ENCODE assay signal across 1 cellular context in genomic region chr7:100675581-100676350, GRCh38.
A peak's percentile ranks its signal among the peaks of the same experiment; 100 is the strongest.
TF ChIP-seq lines count a peak whose summit lies in the region.

No MANE protein-coding gene starts in this region.

TF ChIP-seq in K562, 482 proteins besides CTCF, POLR2A, EP300 and RAD21 (continued from another document and continues in another):
- TF ChIP-seq ZHX1 (conservative IDR thresholded peaks at IDR 0.05; ENCODE audit: low read length), result no peak
- no peak for TF ChIP-seq CREB3 (tag; conservative IDR thresholded peaks at IDR 0.05; ENCODE audit: low read depth)
- no peak; the same call in 1 of the 2 replicates for TF ChIP-seq ZFPM2 (CRISPR knock-in tag; IDR thresholded peaks at IDR 0.05)
- no peak for TF ChIP-seq PRPF4 (IDR thresholded peaks at IDR 0.05; ENCODE audit: insufficient read depth, low read depth, low read length, poor library complexity, severe bottlenecking)
- no peak for TF ChIP-seq ZNF778 (CRISPR knock-in tag; IDR thresholded peaks at IDR 0.05)
- TF ChIP-seq TCF7L2 (IDR thresholded peaks at IDR 0.05; ENCODE audit: low read depth, low read length), result no peak
- no peak for TF ChIP-seq KLF16 (IDR thresholded peaks at IDR 0.05)
- TF ChIP-seq NKRF (IDR thresholded peaks at IDR 0.05; ENCODE audit: borderline replicate concordance), result no peak
- no peak for TF ChIP-seq ZNF75A (CRISPR knock-in tag; IDR thresholded peaks at IDR 0.05)
- no peak for TF ChIP-seq ZNF121 (CRISPR knock-in tag; conservative IDR thresholded peaks at IDR 0.05)
- no peak for TF ChIP-seq ILK (tag; IDR thresholded peaks at IDR 0.05; ENCODE audit: borderline replicate concordance, low read depth)
- no peak for TF ChIP-seq SUPT5H (IDR thresholded peaks at IDR 0.05)
- TF ChIP-seq SMAD3 (CRISPR knock-in tag; conservative IDR thresholded peaks at IDR 0.05), result no peak
- TF ChIP-seq GATA2 (CRISPR knock-in tag; IDR thresholded peaks at IDR 0.05), result no peak
- no peak for TF ChIP-seq POLR3A (IDR thresholded peaks at IDR 0.05; ENCODE audit: borderline replicate concordance, extremely low read depth, insufficient read depth, insufficient read length)
- no peak for TF ChIP-seq RREB1 (CRISPR knock-in tag; IDR thresholded peaks at IDR 0.05)
- no peak for TF ChIP-seq ZNF444 (CRISPR knock-in tag; IDR thresholded peaks at IDR 0.05)
- no peak for TF ChIP-seq SMARCA5 (IDR thresholded peaks at IDR 0.05)
- TF ChIP-seq ETV6 (IDR thresholded peaks at IDR 0.05; ENCODE audit: borderline replicate concordance in 1 of 2, low read depth in 2 of 2, low read length in 1 of 2), result peak; percentile 95 to 98
- TF ChIP-seq ETV6 (CRISPR knock-in tag; IDR thresholded peaks at IDR 0.05; ENCODE audit: borderline replicate concordance), result no peak
- no peak for TF ChIP-seq ZNF277 (CRISPR knock-in tag; IDR thresholded peaks at IDR 0.05; ENCODE audit: borderline replicate concordance)
- TF ChIP-seq SMAD4 (CRISPR knock-in tag; conservative IDR thresholded peaks at IDR 0.05), result no peak
- TF ChIP-seq SPI1 (IDR thresholded peaks at IDR 0.05; ENCODE audit: borderline replicate concordance, low read depth, low read length), result peak; percentile 90
- TF ChIP-seq MTA1 (IDR thresholded peaks at IDR 0.05; ENCODE audit: borderline replicate concordance), result no peak
- TF ChIP-seq HMGN3 (IDR thresholded peaks at IDR 0.05; ENCODE audit: borderline replicate concordance, extremely low read depth, insufficient read length, low read depth, low read length), result peak; percentile 43
- TF ChIP-seq HDAC3 (IDR thresholded peaks at IDR 0.05; ENCODE audit: borderline replicate concordance, partially characterized antibody), result no peak
- TF ChIP-seq SMARCB1 (IDR thresholded peaks at IDR 0.05; ENCODE audit: insufficient read length, low read depth), result no peak
- no peak for TF ChIP-seq KDM5B (IDR thresholded peaks at IDR 0.05; ENCODE audit: insufficient replicate concordance, low read depth, low read length)
- TF ChIP-seq HMG20B (CRISPR knock-in tag; IDR thresholded peaks at IDR 0.05), result no peak
- no peak for TF ChIP-seq SMARCE1 (IDR thresholded peaks at IDR 0.05)
- no peak for TF ChIP-seq FOXO4 (CRISPR knock-in tag; IDR thresholded peaks at IDR 0.05)
- TF ChIP-seq HNRNPL (IDR thresholded peaks at IDR 0.05; ENCODE audit: low read depth, low read length), result no peak
- TF ChIP-seq ETV5 (CRISPR knock-in tag; IDR thresholded peaks at IDR 0.05; ENCODE audit: low read depth), result peak; percentile 46; the same call in 1 of the 2 replicates
- no peak for TF ChIP-seq FOXK1 (CRISPR knock-in tag; IDR thresholded peaks at IDR 0.05; ENCODE audit: borderline replicate concordance)
- no peak for TF ChIP-seq SRSF9 (IDR thresholded peaks at IDR 0.05; ENCODE audit: borderline replicate concordance, low read depth, low read length)
- no peak for TF ChIP-seq ZNF184 (CRISPR knock-in tag; IDR thresholded peaks at IDR 0.05)
- TF ChIP-seq NFIC (IDR thresholded peaks at IDR 0.05), result no peak
- no peak for TF ChIP-seq ZBTB1 (CRISPR knock-in tag; IDR thresholded peaks at IDR 0.05; ENCODE audit: borderline replicate concordance, low read depth)
- no peak for TF ChIP-seq CLOCK (CRISPR knock-in tag; IDR thresholded peaks at IDR 0.05; ENCODE audit: borderline replicate concordance)
- TF ChIP-seq ZNF764 (CRISPR knock-in tag; IDR thresholded peaks at IDR 0.05; ENCODE audit: low read depth), result no peak
- TF ChIP-seq KDM2B (CRISPR knock-in tag; IDR thresholded peaks at IDR 0.05), result no peak
